In the genomic region with DNA sequence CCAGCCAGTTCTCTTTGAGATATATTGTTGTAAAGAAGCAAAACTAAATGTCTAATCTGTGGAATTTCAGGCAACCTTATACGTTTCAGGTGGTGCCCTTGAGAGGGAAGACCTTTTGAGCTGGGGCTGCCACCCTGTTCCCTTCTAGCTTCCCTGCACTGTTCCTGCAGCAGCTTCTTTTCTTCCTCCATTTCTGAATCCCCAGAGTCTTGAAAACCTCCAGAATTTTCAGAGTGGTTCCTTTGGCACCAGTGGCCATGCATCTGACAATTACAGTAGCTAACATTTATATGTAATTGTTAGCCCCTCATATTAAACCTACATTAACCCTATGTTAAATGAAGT, we compare ENCODE assay signal across 13 cellular contexts.
DNase-seq lines count a peak whose midpoint lies in the region; ATAC-seq and TF ChIP-seq lines count a peak whose summit lies in the region.
"Had no signal": no experiment of that assay in that cellular context is flagged by ENCODE, and none has a peak within 500 bp of the region (broad histone marks: within the 10 kb centered on the region; RNA-seq: fewer than 3 reads in every experiment).

No MANE protein-coding gene starts in this region.

- no peak overlapping the region for H4K91ac ChIP-seq in H9 (ENCODE audit: insufficient read length, low read depth, low read length)

- H2BK12ac ChIP-seq in H9 (ENCODE audit: insufficient read length, low read depth, low read length), result no peak overlapping the region

- no peak overlapping the region for H4K5ac ChIP-seq in H9 (ENCODE audit: insufficient read length, low read depth, low read length)

- H3K4me3 ChIP-seq in mucosa of rectum (ENCODE audit: low read length in 2 of 2) (no peak overlapping the region), stomach smooth muscle (ENCODE audit: low read length in 2 of 2) (no peak overlapping the region)

- H3K4me1 ChIP-seq in H9 (ENCODE audit: insufficient read depth, low read length), result peaks cover 4% of the 10 kb centered on the region; the same call in 1 of the 2 replicates
- H3K4me1 ChIP-seq in mucosa of rectum (ENCODE audit: control insufficient read depth in 2 of 2, insufficient read depth in 2 of 2, low read length in 2 of 2), result peaks cover 18 to 38% of the 10 kb centered on the region in 2 donors
- H3K4me1 ChIP-seq in stomach smooth muscle (ENCODE audit: control insufficient read depth, insufficient read depth, low read length), result peaks cover 60% of the 10 kb centered on the region

- ATAC-seq in GM19463 (IDR thresholded peaks at IDR 0.05; ENCODE audit: unreplicated experiment), result no peak

- no peak overlapping the region for H3K4me3 Mint-ChIP-seq in H9
- H3K4me3 Mint-ChIP-seq in chondrocyte (ENCODE audit: unreplicated experiment), result no peak overlapping the region
- H3K4me3 Mint-ChIP-seq: HFFc6 had no signal

- no peaks in the 10 kb centered on the region for H3K27me3 ChIP-seq in H9 (ENCODE audit: insufficient read depth, low read length)
- no peaks in the 10 kb centered on the region for H3K27me3 ChIP-seq in mucosa of rectum (ENCODE audit: control insufficient read depth in 2 of 2, insufficient read depth in 2 of 2, low read length in 2 of 2)
- no peaks in the 10 kb centered on the region for H3K27me3 ChIP-seq in stomach smooth muscle (ENCODE audit: control insufficient read depth in 1 of 2, insufficient read depth in 2 of 2, low read length in 2 of 2)

- H2BK5ac ChIP-seq in H9 (ENCODE audit: insufficient read length, low read length), result no peak overlapping the region

- peaks cover 0 to 11% (median 7%) of the 10 kb centered on the region in 3 experiments; a peak in 5 of 7 replicates for H3K36me3 Mint-ChIP-seq in H9 (ENCODE audit: insufficient read depth in 1 of 3, low read depth in 3 of 3)
- H3K36me3 Mint-ChIP-seq in chondrocyte (ENCODE audit: low read depth), result peaks cover 2% of the 10 kb centered on the region

- H3K23ac ChIP-seq in H9 (ENCODE audit: insufficient read length, low read depth, low read length), result no peak overlapping the region

- no peak overlapping the region for H3K4ac ChIP-seq in H9 (ENCODE audit: low read depth, low read length)

- no peaks in the 10 kb centered on the region for H3K79me2 ChIP-seq in H9 (ENCODE audit: insufficient read depth, low read length)

- H4K8ac ChIP-seq in H9 (replicated peaks; ENCODE audit: insufficient read length, low read depth, low read length), result no peak overlapping the region

- no peaks in the 10 kb centered on the region for H3K79me1 ChIP-seq in H9 (ENCODE audit: insufficient read depth, low read depth, low read length, poor library complexity, severe bottlenecking)

- H3K36me3 ChIP-seq in mucosa of rectum (ENCODE audit: control insufficient read depth in 2 of 2, insufficient read depth in 2 of 2, low read length in 2 of 2) (no peaks in the 10 kb centered on the region), stomach smooth muscle (ENCODE audit: control insufficient read depth in 2 of 2, insufficient read depth in 2 of 2, low read length in 2 of 2) (no peaks in the 10 kb centered on the region)

- H3K27ac Mint-ChIP-seq in H9, result peak overlapping the region in 2 of 3 experiments; percentile 14 to 51; a peak in 2 of 7 replicates
- peak overlapping the region; percentile 18 for H3K27ac Mint-ChIP-seq in chondrocyte (ENCODE audit: unreplicated experiment)
- H3K27ac Mint-ChIP-seq: HFFc6 had no signal

- H3K27me3 Mint-ChIP-seq in H9 (ENCODE audit: low read depth) (no peaks in the 10 kb centered on the region), chondrocyte (ENCODE audit: low read depth) (no peaks in the 10 kb centered on the region)

- no CpG with 5 or more reads among the region's 1 CpG for WGBS in H9 (ENCODE audit: extremely low coverage, insufficient read length, low lambda C conversion rate)

- no peak overlapping the region for H2BK15ac ChIP-seq in H9 (ENCODE audit: low read depth, low read length)

- H3K23me2 ChIP-seq in H9 (ENCODE audit: insufficient read length, low read depth, low read length, poor library complexity, severe bottlenecking), result no peaks in the 10 kb centered on the region

- H3T11ph ChIP-seq in H9 (ENCODE audit: low read length), result no peak overlapping the region

- no peak overlapping the region for H3K14ac ChIP-seq in H9 (ENCODE audit: insufficient read depth, low read length)

- H3K27ac ChIP-seq in H9 (ENCODE audit: insufficient read length, low read depth, low read length) (no peak overlapping the region), mucosa of rectum (ENCODE audit: low read depth in 2 of 2, low read length in 2 of 2) (peak overlapping the region; percentile 56 to 57), stomach smooth muscle (ENCODE audit: low read length) (peak overlapping the region; percentile 94), substantia nigra (ENCODE audit: low read depth, low read length, poor library complexity, severe bottlenecking) (no peak overlapping the region)

- H3K4me1 Mint-ChIP-seq in H9 (peaks cover 48 to 49% of the 10 kb centered on the region in 2 experiments), chondrocyte (ENCODE audit: low read depth) (peaks cover 57% of the 10 kb centered on the region)

- no peak overlapping the region for H2BK20ac ChIP-seq in H9 (ENCODE audit: low read depth, low read length, poor library complexity, severe bottlenecking)

- H3K9me3 Mint-ChIP-seq in H9 (peaks cover 0 to 2% of the 10 kb centered on the region in 2 experiments; a peak in 4 of 5 replicates), chondrocyte (ENCODE audit: low read depth) (no peaks in the 10 kb centered on the region)
- H3K9me3 Mint-ChIP-seq: HFFc6 had no signal

- H2AFZ ChIP-seq in H9 (ENCODE audit: low read length), result no peak overlapping the region

- H4K20me1 ChIP-seq in H9 (ENCODE audit: control insufficient read depth, insufficient read depth, insufficient read length), result no peaks in the 10 kb centered on the region

- H3K9me3 ChIP-seq in H9 (ENCODE audit: control insufficient read depth, low read depth, low read length) (no peaks in the 10 kb centered on the region), mucosa of rectum (ENCODE audit: control insufficient read depth in 2 of 2, low read length in 2 of 2) (no peaks in the 10 kb centered on the region), stomach smooth muscle (ENCODE audit: control insufficient read depth in 2 of 2, low read length in 2 of 2) (no peaks in the 10 kb centered on the region)

- DNase-seq in H9, result no peak
- DNase-seq in chondrocyte (ENCODE audit: low spot score), result no peak
- no peak for DNase-seq in T-helper 1 cell
- no peak for DNase-seq in substantia nigra (lab: John Stamatoyannopoulos, UW)
- no peak for DNase-seq in NCI-H1048 (lab: John Stamatoyannopoulos, UW)
- DNase-seq: activated CD4-positive, alpha-beta T cell treated with anti-CD3 and anti-CD28 coated beads, Interleukin-2, amount 50 U/mL, for 48 hours; HFFc6; hypothalamus; midbrain; T1000 had no signal

- H2BK120ac ChIP-seq in H9 (ENCODE audit: low read depth, low read length, poor library complexity, severe bottlenecking), result no peak overlapping the region

- no peak overlapping the region for H3K56ac ChIP-seq in H9 (ENCODE audit: insufficient read length, low read depth, low read length)

- no peak overlapping the region for H3K18ac ChIP-seq in H9 (ENCODE audit: insufficient read length, low read depth, low read length)

- no peak overlapping the region for H3K9ac ChIP-seq in H9 (ENCODE audit: extremely low read depth, insufficient read length, low read length)
- no peak overlapping the region for H3K9ac ChIP-seq in mucosa of rectum (ENCODE audit: low read depth in 1 of 2, low read length in 2 of 2)
- peak overlapping the region in 1 of 2 donors; percentile 25 for H3K9ac ChIP-seq in stomach smooth muscle (ENCODE audit: low read length in 2 of 2)

- TF ChIP-seq CTCF in H9 (conservative IDR thresholded peaks at IDR 0.05) (no peak), chondrocyte (IDR thresholded peaks at IDR 0.05) (no peak)

- peak overlapping the region; percentile 6 for H2AK5ac ChIP-seq in H9 (ENCODE audit: insufficient read length, low read length)

- H3K4me2 ChIP-seq in H9 (ENCODE audit: insufficient read depth, insufficient read length, low read length), result no peak overlapping the region

Comparison
In these comparisons a context has a peak if more than half of its experiments do, and no peak if none do; other contexts are left out.
1. H3K27ac ChIP-seq: peak in mucosa of rectum (2 of 2) and stomach smooth muscle (single experiment); none in H9 (single experiment) and substantia nigra (single experiment).